Comparison of ENCODE assay signal across 1 cellular context in the genomic region with DNA sequence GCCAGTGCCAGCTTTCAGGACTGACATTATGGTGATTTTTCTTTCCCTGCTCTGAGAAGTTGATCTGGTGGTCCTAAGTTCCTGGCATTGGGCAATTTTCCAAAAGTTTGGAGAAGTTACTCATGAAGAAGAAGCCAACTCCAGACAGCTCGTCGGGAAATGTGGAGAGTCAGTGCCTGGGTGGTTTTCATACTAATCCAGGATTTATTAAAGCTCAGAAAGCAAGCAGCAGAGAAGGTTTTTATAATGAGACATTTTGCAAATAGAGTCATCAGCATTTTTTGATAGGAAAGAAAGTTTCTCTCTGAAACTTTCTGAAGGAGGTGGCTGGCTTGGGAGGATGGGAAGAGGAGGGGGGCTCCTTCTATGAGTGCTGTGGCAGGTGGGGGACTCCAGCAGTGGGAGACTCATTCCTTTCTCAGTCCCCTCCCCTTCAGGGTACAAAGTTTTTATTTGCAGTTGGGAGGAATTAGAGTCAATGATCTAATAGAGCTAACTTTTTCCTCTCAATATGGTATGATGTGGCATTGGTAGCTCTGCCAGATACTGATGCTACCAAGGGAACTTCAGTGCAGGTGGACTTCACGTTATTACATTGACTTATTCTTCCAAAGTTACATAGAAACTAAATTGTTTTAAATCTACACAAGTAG.
TF ChIP-seq lines count a peak whose summit lies in the region.

No MANE protein-coding gene starts in this region.

TF ChIP-seq in HepG2, 621 proteins besides CTCF, POLR2A, EP300 and RAD21:
- TF ChIP-seq GATAD2A (CRISPR knock-in tag; IDR thresholded peaks at IDR 0.05) (0 out of 2 replicates have a peak, but pooled peaks have one; percentile 17), ZNF644 (CRISPR knock-in tag; IDR thresholded peaks at IDR 0.05; ENCODE audit: low read depth) (0 out of 2 replicates have a peak, but pooled peaks have one; percentile 13), CAMTA2 (CRISPR knock-in tag; IDR thresholded peaks at IDR 0.05; ENCODE audit: borderline replicate concordance) (no peak), ZNF143 (CRISPR knock-in tag; IDR thresholded peaks at IDR 0.05) (no peak), HNF4A (CRISPR knock-in tag; IDR thresholded peaks at IDR 0.05) (peak; percentile 38; the same call in 1 of the 2 replicates), SOX5 (CRISPR knock-in tag; IDR thresholded peaks at IDR 0.05; ENCODE audit: borderline replicate concordance) (peak; percentile 25; the same call in 1 of the 2 replicates), MAFK (conservative IDR thresholded peaks at IDR 0.05 in 1 of 2, IDR thresholded peaks at IDR 0.05 in 1 of 2; ENCODE audit: low read length in 2 of 2) (peak; percentile 51 to 52)
- TF ChIP-seq, protein P1, sequence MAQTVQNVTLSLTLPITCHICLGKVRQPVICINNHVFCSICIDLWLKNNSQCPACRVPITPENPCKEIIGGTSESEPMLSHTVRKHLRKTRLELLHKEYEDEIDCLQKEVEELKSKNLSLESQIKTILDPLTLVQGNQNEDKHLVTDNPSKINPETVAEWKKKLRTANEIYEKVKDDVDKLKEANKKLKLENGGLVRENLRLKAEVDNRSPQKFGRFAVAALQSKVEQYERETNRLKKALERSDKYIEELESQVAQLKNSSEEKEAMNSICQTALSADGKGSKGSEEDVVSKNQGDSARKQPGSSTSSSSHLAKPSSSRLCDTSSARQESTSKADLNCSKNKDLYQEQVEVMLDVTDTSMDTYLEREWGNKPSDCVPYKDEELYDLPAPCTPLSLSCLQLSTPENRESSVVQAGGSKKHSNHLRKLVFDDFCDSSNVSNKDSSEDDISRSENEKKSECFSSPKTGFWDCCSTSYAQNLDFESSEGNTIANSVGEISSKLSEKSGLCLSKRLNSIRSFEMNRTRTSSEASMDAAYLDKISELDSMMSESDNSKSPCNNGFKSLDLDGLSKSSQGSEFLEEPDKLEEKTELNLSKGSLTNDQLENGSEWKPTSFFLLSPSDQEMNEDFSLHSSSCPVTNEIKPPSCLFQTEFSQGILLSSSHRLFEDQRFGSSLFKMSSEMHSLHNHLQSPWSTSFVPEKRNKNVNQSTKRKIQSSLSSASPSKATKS (CRISPR knock-in tag; IDR thresholded peaks at IDR 0.05): no peak
- TF ChIP-seq, protein P2, sequence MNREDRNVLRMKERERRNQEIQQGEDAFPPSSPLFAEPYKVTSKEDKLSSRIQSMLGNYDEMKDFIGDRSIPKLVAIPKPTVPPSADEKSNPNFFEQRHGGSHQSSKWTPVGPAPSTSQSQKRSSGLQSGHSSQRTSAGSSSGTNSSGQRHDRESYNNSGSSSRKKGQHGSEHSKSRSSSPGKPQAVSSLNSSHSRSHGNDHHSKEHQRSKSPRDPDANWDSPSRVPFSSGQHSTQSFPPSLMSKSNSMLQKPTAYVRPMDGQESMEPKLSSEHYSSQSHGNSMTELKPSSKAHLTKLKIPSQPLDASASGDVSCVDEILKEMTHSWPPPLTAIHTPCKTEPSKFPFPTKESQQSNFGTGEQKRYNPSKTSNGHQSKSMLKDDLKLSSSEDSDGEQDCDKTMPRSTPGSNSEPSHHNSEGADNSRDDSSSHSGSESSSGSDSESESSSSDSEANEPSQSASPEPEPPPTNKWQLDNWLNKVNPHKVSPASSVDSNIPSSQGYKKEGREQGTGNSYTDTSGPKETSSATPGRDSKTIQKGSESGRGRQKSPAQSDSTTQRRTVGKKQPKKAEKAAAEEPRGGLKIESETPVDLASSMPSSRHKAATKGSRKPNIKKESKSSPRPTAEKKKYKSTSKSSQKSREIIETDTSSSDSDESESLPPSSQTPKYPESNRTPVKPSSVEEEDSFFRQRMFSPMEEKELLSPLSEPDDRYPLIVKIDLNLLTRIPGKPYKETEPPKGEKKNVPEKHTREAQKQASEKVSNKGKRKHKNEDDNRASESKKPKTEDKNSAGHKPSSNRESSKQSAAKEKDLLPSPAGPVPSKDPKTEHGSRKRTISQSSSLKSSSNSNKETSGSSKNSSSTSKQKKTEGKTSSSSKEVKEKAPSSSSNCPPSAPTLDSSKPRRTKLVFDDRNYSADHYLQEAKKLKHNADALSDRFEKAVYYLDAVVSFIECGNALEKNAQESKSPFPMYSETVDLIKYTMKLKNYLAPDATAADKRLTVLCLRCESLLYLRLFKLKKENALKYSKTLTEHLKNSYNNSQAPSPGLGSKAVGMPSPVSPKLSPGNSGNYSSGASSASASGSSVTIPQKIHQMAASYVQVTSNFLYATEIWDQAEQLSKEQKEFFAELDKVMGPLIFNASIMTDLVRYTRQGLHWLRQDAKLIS (CRISPR knock-in tag; IDR thresholded peaks at IDR 0.05): no peak
- TF ChIP-seq, protein P3, sequence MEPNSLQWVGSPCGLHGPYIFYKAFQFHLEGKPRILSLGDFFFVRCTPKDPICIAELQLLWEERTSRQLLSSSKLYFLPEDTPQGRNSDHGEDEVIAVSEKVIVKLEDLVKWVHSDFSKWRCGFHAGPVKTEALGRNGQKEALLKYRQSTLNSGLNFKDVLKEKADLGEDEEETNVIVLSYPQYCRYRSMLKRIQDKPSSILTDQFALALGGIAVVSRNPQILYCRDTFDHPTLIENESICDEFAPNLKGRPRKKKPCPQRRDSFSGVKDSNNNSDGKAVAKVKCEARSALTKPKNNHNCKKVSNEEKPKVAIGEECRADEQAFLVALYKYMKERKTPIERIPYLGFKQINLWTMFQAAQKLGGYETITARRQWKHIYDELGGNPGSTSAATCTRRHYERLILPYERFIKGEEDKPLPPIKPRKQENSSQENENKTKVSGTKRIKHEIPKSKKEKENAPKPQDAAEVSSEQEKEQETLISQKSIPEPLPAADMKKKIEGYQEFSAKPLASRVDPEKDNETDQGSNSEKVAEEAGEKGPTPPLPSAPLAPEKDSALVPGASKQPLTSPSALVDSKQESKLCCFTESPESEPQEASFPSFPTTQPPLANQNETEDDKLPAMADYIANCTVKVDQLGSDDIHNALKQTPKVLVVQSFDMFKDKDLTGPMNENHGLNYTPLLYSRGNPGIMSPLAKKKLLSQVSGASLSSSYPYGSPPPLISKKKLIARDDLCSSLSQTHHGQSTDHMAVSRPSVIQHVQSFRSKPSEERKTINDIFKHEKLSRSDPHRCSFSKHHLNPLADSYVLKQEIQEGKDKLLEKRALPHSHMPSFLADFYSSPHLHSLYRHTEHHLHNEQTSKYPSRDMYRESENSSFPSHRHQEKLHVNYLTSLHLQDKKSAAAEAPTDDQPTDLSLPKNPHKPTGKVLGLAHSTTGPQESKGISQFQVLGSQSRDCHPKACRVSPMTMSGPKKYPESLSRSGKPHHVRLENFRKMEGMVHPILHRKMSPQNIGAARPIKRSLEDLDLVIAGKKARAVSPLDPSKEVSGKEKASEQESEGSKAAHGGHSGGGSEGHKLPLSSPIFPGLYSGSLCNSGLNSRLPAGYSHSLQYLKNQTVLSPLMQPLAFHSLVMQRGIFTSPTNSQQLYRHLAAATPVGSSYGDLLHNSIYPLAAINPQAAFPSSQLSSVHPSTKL (CRISPR knock-in tag; IDR thresholded peaks at IDR 0.05): peak; percentile 40; the same call in 1 of the 2 replicates
- TF ChIP-seq, protein P4, sequence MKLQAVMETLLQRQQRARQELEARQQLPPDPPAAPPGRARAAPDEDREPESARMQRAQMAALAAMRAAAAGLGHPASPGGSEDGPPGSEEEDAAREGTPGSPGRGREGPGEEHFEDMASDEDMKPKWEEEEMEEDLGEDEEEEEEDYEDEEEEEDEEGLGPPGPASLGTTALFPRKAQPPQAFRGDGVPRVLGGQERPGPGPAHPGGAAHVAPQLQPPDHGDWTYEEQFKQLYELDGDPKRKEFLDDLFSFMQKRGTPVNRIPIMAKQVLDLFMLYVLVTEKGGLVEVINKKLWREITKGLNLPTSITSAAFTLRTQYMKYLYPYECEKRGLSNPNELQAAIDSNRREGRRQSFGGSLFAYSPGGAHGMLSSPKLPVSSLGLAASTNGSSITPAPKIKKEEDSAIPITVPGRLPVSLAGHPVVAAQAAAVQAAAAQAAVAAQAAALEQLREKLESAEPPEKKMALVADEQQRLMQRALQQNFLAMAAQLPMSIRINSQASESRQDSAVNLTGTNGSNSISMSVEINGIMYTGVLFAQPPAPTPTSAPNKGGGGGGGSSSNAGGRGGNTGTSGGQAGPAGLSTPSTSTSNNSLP (IDR thresholded peaks at IDR 0.05; ENCODE audit: low read depth, low read length): peak; percentile 61; the same call in 1 of the 2 replicates
- TF ChIP-seq, protein P5, sequence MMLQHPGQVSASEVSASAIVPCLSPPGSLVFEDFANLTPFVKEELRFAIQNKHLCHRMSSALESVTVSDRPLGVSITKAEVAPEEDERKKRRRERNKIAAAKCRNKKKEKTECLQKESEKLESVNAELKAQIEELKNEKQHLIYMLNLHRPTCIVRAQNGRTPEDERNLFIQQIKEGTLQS (CRISPR knock-in tag; IDR thresholded peaks at IDR 0.05): no peak
- TF ChIP-seq, protein P6, sequence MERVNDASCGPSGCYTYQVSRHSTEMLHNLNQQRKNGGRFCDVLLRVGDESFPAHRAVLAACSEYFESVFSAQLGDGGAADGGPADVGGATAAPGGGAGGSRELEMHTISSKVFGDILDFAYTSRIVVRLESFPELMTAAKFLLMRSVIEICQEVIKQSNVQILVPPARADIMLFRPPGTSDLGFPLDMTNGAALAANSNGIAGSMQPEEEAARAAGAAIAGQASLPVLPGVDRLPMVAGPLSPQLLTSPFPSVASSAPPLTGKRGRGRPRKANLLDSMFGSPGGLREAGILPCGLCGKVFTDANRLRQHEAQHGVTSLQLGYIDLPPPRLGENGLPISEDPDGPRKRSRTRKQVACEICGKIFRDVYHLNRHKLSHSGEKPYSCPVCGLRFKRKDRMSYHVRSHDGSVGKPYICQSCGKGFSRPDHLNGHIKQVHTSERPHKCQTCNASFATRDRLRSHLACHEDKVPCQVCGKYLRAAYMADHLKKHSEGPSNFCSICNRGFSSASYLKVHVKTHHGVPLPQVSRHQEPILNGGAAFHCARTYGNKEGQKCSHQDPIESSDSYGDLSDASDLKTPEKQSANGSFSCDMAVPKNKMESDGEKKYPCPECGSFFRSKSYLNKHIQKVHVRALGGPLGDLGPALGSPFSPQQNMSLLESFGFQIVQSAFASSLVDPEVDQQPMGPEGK (CRISPR knock-in tag; IDR thresholded peaks at IDR 0.05): peak; percentile 38; the same call in 1 of the 2 replicates
